19 cellular contexts compared by ENCODE assay signal in genomic region chr12:89859513-89860220, GRCh38.
DNase-seq lines count a peak whose midpoint lies in the region; ATAC-seq, FAIRE-seq and TF ChIP-seq lines count a peak whose summit lies in the region.
"Had no signal": no experiment of that assay in that cellular context is flagged by ENCODE, and none has a peak within 500 bp of the region (broad histone marks: within the 10 kb centered on the region; RNA-seq: fewer than 3 reads in every experiment).

No MANE protein-coding gene starts in this region.

- no peak overlapping the region for H3K4me3 ChIP-seq in GM12878
- H3K4me3 ChIP-seq in left ventricle myocardium inferior, result no peak overlapping the region
- H3K4me3 ChIP-seq: dorsolateral prefrontal cortex, tibial artery had no signal

- TF ChIP-seq RAD21 in GM12878 (IDR thresholded peaks at IDR 0.05; ENCODE audit: insufficient read depth, low read depth, low read length), result peak; percentile 53

- no peak for TF ChIP-seq EP300 in GM12878 (IDR thresholded peaks at IDR 0.05; ENCODE audit: borderline replicate concordance in 1 of 2, control insufficient read depth in 1 of 2, low read depth in 2 of 2, low read length in 2 of 2)

- H3K79me2 ChIP-seq in GM12878 (ENCODE audit: control insufficient read depth, insufficient read depth, low read length), result no peaks in the 10 kb centered on the region

- no peak for TF ChIP-seq POLR2A in GM12878 (IDR thresholded peaks at IDR 0.05; ENCODE audit: low read depth, low read length)

- H3K36me3 ChIP-seq in GM12878 (ENCODE audit: control insufficient read depth in 2 of 2, insufficient read depth in 2 of 2, low read length in 1 of 2) (no peaks in the 10 kb centered on the region), left ventricle myocardium inferior (no peaks in the 10 kb centered on the region)
- H3K36me3 ChIP-seq: tibial artery had no signal

- no peak overlapping the region for H3K4me3 Mint-ChIP-seq in stimulated activated naive CD8-positive, alpha-beta T cell treated with anti-CD3 and anti-CD28 coated beads, Interleukin-15, Interleukin-2, amounts not matched to agents 100 ng/mL and 50 ng/mL, for 24 hours
- H3K4me3 Mint-ChIP-seq in naive B cell, result peak overlapping the region in 2 of 8 donors; percentile 15 to 45
- no peak overlapping the region for H3K4me3 Mint-ChIP-seq in activated CD8-positive, alpha-beta memory T cell treated with anti-CD3 and anti-CD28 coated beads, Interleukin-2, amount 10 ng/mL, durations not matched to agents 7 days and 5 days
- H3K4me3 Mint-ChIP-seq: activated T-helper 1 cell treated with anti-CD3 and anti-CD28 coated beads, Interleukin-12 subunit alpha, Interleukin-12 subunit beta, Interleukin-2, Interleukin-4 antibody, amounts not matched to agents 30 ng/mL and 10 ng/mL and 1 ng/mL, durations not matched to agents 14 hours and 24 hours and 36 hours had no signal

- H3K9ac ChIP-seq in GM12878 (ENCODE audit: control insufficient read depth, insufficient read depth, low read length), result no peak overlapping the region

- RAD21 ChIA-PET in GM12878 (lab: Charles Lee; ENCODE audit: unreplicated experiment), result interaction anchor here (0.7 to 2.3 kb wide), 13 partner anchors 16 to 316 kb away, joined by 3 to 13 read pairs (median 3); partner anchors contain the start of gene ATP2B1

- H3K27me3 Mint-ChIP-seq in stimulated activated naive CD8-positive, alpha-beta T cell treated with anti-CD3 and anti-CD28 coated beads, Interleukin-15, Interleukin-2, amounts not matched to agents 100 ng/mL and 50 ng/mL, for 24 hours, result no peaks in the 10 kb centered on the region
- no peaks in the 10 kb centered on the region for H3K27me3 Mint-ChIP-seq in naive B cell
- H3K27me3 Mint-ChIP-seq in activated CD8-positive, alpha-beta memory T cell treated with anti-CD3 and anti-CD28 coated beads, Interleukin-2, amount 10 ng/mL, durations not matched to agents 7 days and 5 days, result no peaks in the 10 kb centered on the region

- peaks cover 4% of the 10 kb centered on the region for H3K36me3 Mint-ChIP-seq in stimulated activated naive CD8-positive, alpha-beta T cell treated with anti-CD3 and anti-CD28 coated beads, Interleukin-15, Interleukin-2, amounts not matched to agents 100 ng/mL and 50 ng/mL, for 24 hours (ENCODE audit: low read depth)
- no peaks in the 10 kb centered on the region for H3K36me3 Mint-ChIP-seq in naive B cell
- peaks cover 18% of the 10 kb centered on the region for H3K36me3 Mint-ChIP-seq in activated CD8-positive, alpha-beta memory T cell treated with anti-CD3 and anti-CD28 coated beads, Interleukin-2, amount 10 ng/mL, durations not matched to agents 7 days and 5 days

- peaks cover 6% of the 10 kb centered on the region for H3K9me3 Mint-ChIP-seq in stimulated activated naive CD8-positive, alpha-beta T cell treated with anti-CD3 and anti-CD28 coated beads, Interleukin-15, Interleukin-2, amounts not matched to agents 100 ng/mL and 50 ng/mL, for 24 hours
- H3K9me3 Mint-ChIP-seq in naive B cell, result no peaks in the 10 kb centered on the region
- H3K9me3 Mint-ChIP-seq in activated CD8-positive, alpha-beta memory T cell treated with anti-CD3 and anti-CD28 coated beads, Interleukin-2, amount 10 ng/mL, durations not matched to agents 7 days and 5 days (ENCODE audit: low read depth), result peaks cover 5% of the 10 kb centered on the region

- BruUV-seq in GM12878 (replicated peaks; lab: Mats Ljungman, UMichigan), result no TSS peak

- 0 out of 2 replicates have a peak overlapping the region, but pooled peaks have one; percentile 19 for H3K4me2 ChIP-seq in GM12878 (ENCODE audit: control insufficient read depth, insufficient read depth)

- CTCF ChIA-PET in GM12878 (lab: Yijun Ruan, JAX), result interaction anchor here (0.6 to 1.9 kb wide), 9 partner anchors 17 to 316 kb away, joined by 3 to 9 read pairs (median 4); no protein-coding TSS in a partner anchor
- CTCF ChIA-PET in activated CD8-positive, alpha-beta memory T cell treated with anti-CD3 and anti-CD28 coated beads, Interleukin-2, amount 10 ng/mL, durations not matched to agents 7 days and 5 days (lab: Charles Lee), result interaction anchor here (0.5 kb wide), 1 partner anchor 160 kb away, joined by 3 read pairs; no protein-coding TSS in a partner anchor

- H3K4me1 Mint-ChIP-seq in stimulated activated naive CD8-positive, alpha-beta T cell treated with anti-CD3 and anti-CD28 coated beads, Interleukin-15, Interleukin-2, amounts not matched to agents 100 ng/mL and 50 ng/mL, for 24 hours (ENCODE audit: low read depth), result peaks cover 94% of the 10 kb centered on the region
- peaks cover 58 to 83% (median 73%) of the 10 kb centered on the region in 3 donors for H3K4me1 Mint-ChIP-seq in naive B cell
- peaks cover 50% of the 10 kb centered on the region for H3K4me1 Mint-ChIP-seq in activated CD8-positive, alpha-beta memory T cell treated with anti-CD3 and anti-CD28 coated beads, Interleukin-2, amount 10 ng/mL, durations not matched to agents 7 days and 5 days

- intact Hi-C loops in GM12878 (cut with micrococcal nuclease; ENCODE audit: unreplicated experiment) (loop anchor here (2.0 to 5.0 kb wide), 3 partner anchors 68 to 317 kb away; no protein-coding TSS in a partner anchor), left ventricle myocardium inferior (cut with micrococcal nuclease) (no loop called here), Right ventricle myocardium superior (cut with DNase I) (no loop called here)

- no peaks in the 10 kb centered on the region for H4K20me1 ChIP-seq in GM12878 (ENCODE audit: control insufficient read depth, insufficient read depth)

- H3K27ac ChIP-seq in GM12878 (ENCODE audit: control insufficient read depth, insufficient read depth) (no peak overlapping the region), left ventricle myocardium inferior (replicated peaks) (no peak overlapping the region)
- H3K27ac ChIP-seq: tibial artery had no signal

- in situ Hi-C loops in GM12878 (cut with MboI), result loop anchor here (5.0 kb wide), 1 partner anchor 97 kb away; no protein-coding TSS in a partner anchor

- no peak overlapping the region for H2AFZ ChIP-seq in GM12878 (ENCODE audit: control insufficient read depth, low read depth, low read length)

- no peak for DNase-seq in stimulated activated naive CD8-positive, alpha-beta T cell treated with anti-CD3 and anti-CD28 coated beads, Interleukin-15, Interleukin-2, amounts not matched to agents 100 U/mL and 50 U/mL, for 24 hours
- DNase-seq in GM12878 (ENCODE audit: low read depth, low spot score), result no peak
- DNase-seq in naive B cell, result no peak
- no peak for DNase-seq in putamen (ENCODE audit: low spot score)
- DNase-seq in left ventricle myocardium inferior, result no peak
- no peak for DNase-seq in activated CD8-positive, alpha-beta memory T cell treated with anti-CD3 and anti-CD28 coated beads, Interleukin-2, amount 10 ng/mL, durations not matched to agents 7 days and 5 days
- no peak for DNase-seq in Right ventricle myocardium superior
- DNase-seq: activated CD8-positive, alpha-beta memory T cell treated with anti-CD3 and anti-CD28 coated beads for 24 hours; glutamatergic neuron; MV-4-11; NCI-H187 treated with DMSO at 0.1 percent for 48 hours; NCI-H446; stimulated activated CD4-positive, alpha-beta T cell treated with anti-CD3 and anti-CD28 coated beads, Interleukin-12 subunit alpha, Interleukin-12 subunit beta, amount 100 ng/mL, for 4 hours; tibial artery had no signal

- ATAC-seq in stimulated activated naive CD8-positive, alpha-beta T cell treated with anti-CD3 and anti-CD28 coated beads, Interleukin-15, Interleukin-2, amounts not matched to agents 100 U/mL and 50 U/mL, for 24 hours, result no peak
- ATAC-seq in GM12878 (no peak), naive B cell (ENCODE audit: low read depth in 2 of 2) (no peak), Right ventricle myocardium superior (ENCODE audit: poor library complexity) (no peak)
- ATAC-seq in activated CD8-positive, alpha-beta memory T cell treated with anti-CD3 and anti-CD28 coated beads, Interleukin-2, amount 10 ng/mL, durations not matched to agents 7 days and 5 days, result no peak
- ATAC-seq: HCT116 had no signal

- H3K4me1 ChIP-seq in GM12878 (ENCODE audit: control insufficient read depth, insufficient read depth, low read length) (peaks cover 58% of the 10 kb centered on the region), left ventricle myocardium inferior (peaks cover 13% of the 10 kb centered on the region)
- H3K4me1 ChIP-seq: tibial artery had no signal

- SMC1A ChIA-PET in GM12878 (lab: Charles Lee; ENCODE audit: uncharacterized antibody, unreplicated experiment), result interaction anchor here (0.6 to 3.8 kb wide), 26 partner anchors 9 to 318 kb away, joined by 3 to 26 read pairs (median 4); no protein-coding TSS in a partner anchor

- no peaks in the 10 kb centered on the region for H3K27me3 ChIP-seq in GM12878 (replicated peaks in 1 of 2; ENCODE audit: control insufficient read depth in 2 of 2, insufficient read depth in 2 of 2, low read length in 1 of 2)
- peaks cover 84% of the 10 kb centered on the region for H3K27me3 ChIP-seq in left ventricle myocardium inferior (ENCODE audit: low read depth)
- H3K27me3 ChIP-seq: dorsolateral prefrontal cortex, tibial artery had no signal

- WGBS in GM12878 (ENCODE audit: insufficient coverage, insufficient replicate concordance, low lambda C conversion rate, missing lambda C conversion rate), result 0% methylated on average over 1 of the region's 1 CpG

- H3K9me3 ChIP-seq in GM12878 (replicated peaks; ENCODE audit: control insufficient read depth, insufficient read depth, low read length) (no peaks in the 10 kb centered on the region; the same call in 2 of the 3 replicates), left ventricle myocardium inferior (replicated peaks) (no peaks in the 10 kb centered on the region)
- H3K9me3 ChIP-seq: tibial artery had no signal

- POLR2A ChIA-PET in GM12878 (lab: Charles Lee), result interaction anchor here (0.8 to 1.3 kb wide), 2 partner anchors 100 to 150 kb away, joined by 3 read pairs; no protein-coding TSS in a partner anchor

- H3K27ac Mint-ChIP-seq in stimulated activated naive CD8-positive, alpha-beta T cell treated with anti-CD3 and anti-CD28 coated beads, Interleukin-15, Interleukin-2, amounts not matched to agents 100 ng/mL and 50 ng/mL, for 24 hours, result peak overlapping the region; percentile 17
- H3K27ac Mint-ChIP-seq in naive B cell, result peak overlapping the region in 4 of 6 donors; percentile 16 to 86 (median 52)
- H3K27ac Mint-ChIP-seq in activated CD8-positive, alpha-beta memory T cell treated with anti-CD3 and anti-CD28 coated beads, Interleukin-2, amount 10 ng/mL, durations not matched to agents 7 days and 5 days, result no peak overlapping the region
- H3K27ac Mint-ChIP-seq: activated T-helper 1 cell treated with anti-CD3 and anti-CD28 coated beads, Interleukin-12 subunit alpha, Interleukin-12 subunit beta, Interleukin-2, Interleukin-4 antibody, amounts not matched to agents 30 ng/mL and 10 ng/mL and 1 ng/mL, durations not matched to agents 14 hours and 24 hours and 36 hours had no signal

- TF ChIP-seq CTCF in GM12878 (IDR thresholded peaks at IDR 0.05 in 2 of 3, conservative IDR thresholded peaks at IDR 0.05 in 1 of 3; ENCODE audit: control insufficient read depth in 2 of 3, extremely low read depth in 1 of 3, insufficient read depth in 1 of 3, low read depth in 3 of 3, low read length in 3 of 3) (peak in 2 of 3 experiments; percentile 10 to 20; a peak in 2 of 6 replicates), left ventricle myocardium inferior (IDR thresholded peaks at IDR 0.05; ENCODE audit: borderline replicate concordance) (no peak)

- FAIRE-seq in GM12878 (lab: Jason Lieb, UNC), result no peak
- FAIRE-seq: bronchial epithelial cell had no signal

TF ChIP-seq in GM12878, 131 proteins besides CTCF, POLR2A, EP300 and RAD21 (continues in another document):
- TF ChIP-seq ZNF622 (IDR thresholded peaks at IDR 0.05), result no peak
